18 cellular contexts compared by ENCODE assay signal in genomic region chr10:614341-614664, GRCh38.
DNase-seq lines count a peak whose midpoint lies in the region; ATAC-seq and TF ChIP-seq lines count a peak whose summit lies in the region.
"Had no signal": no experiment of that assay in that cellular context is flagged by ENCODE, and none has a peak within 500 bp of the region (broad histone marks: within the 10 kb centered on the region; RNA-seq: fewer than 3 reads in every experiment).

No MANE protein-coding gene starts in this region.

- DNase-seq in Ammon's horn (ENCODE audit: low spot score) (peak; percentile 61), right cardiac atrium (no peak), sigmoid colon (no peak), coronary artery (ENCODE audit: low spot score) (no peak), SKM-1 treated with dmso at 0.1 percent for 144 hours (lab: John Stamatoyannopoulos, UW; ENCODE audit: unreplicated experiment) (no peak)
- DNase-seq: activated CD4-positive, alpha-beta T cell treated with anti-CD3 and anti-CD28 coated beads for 36 hours; activated CD8-positive, alpha-beta memory T cell treated with anti-CD3 and anti-CD28 coated beads, Interleukin-2, amount 50 U/mL, for 4 hours; activated naive CD4-positive, alpha-beta T cell treated with anti-CD3 and anti-CD28 coated beads for 36 hours; kidney glomerular epithelial cell; MG63; NCI-H1930; NCI-H510A; SHP77; testis had no signal

- no peaks in the 10 kb centered on the region for H3K4me1 Mint-ChIP-seq in stimulated activated memory B cell treated with anti-CD40 and anti-IgM and Interleukin-4, amounts not matched to agents 10 μg/mL and 1 μg/mL and 100 μg/mL, for 72 hours

- ATAC-seq in right cardiac atrium (peak; percentile 7 to 8), HG03469 (IDR thresholded peaks at IDR 0.05; ENCODE audit: unreplicated experiment) (no peak)
- ATAC-seq in stimulated activated memory B cell treated with anti-CD40 and anti-IgM and Interleukin-4, amounts not matched to agents 10 μg/mL and 1 μg/mL and 100 μg/mL, for 72 hours = no peak
- ATAC-seq: activated CD4-positive, alpha-beta T cell treated with anti-CD3 and anti-CD28 coated beads for 36 hours; HepG2 had no signal

- no peak overlapping the region for H3K27ac Mint-ChIP-seq in stimulated activated memory B cell treated with anti-CD40 and anti-IgM and Interleukin-4, amounts not matched to agents 10 μg/mL and 1 μg/mL and 100 μg/mL, for 72 hours
- H3K27ac Mint-ChIP-seq: activated CD4-positive, alpha-beta T cell treated with anti-CD3 and anti-CD28 coated beads for 36 hours; activated naive CD4-positive, alpha-beta T cell treated with anti-CD3 and anti-CD28 coated beads for 36 hours had no signal

- no peak for TF ChIP-seq POLR2A in sigmoid colon (IDR thresholded peaks at IDR 0.05)

- H3K36me3 ChIP-seq in sigmoid colon = no peaks in the 10 kb centered on the region
- H3K36me3 ChIP-seq: MG63 had no signal

- H3K4me1 ChIP-seq in right cardiac atrium (ENCODE audit: control insufficient read depth, insufficient read depth, low read length) (peaks cover 25% of the 10 kb centered on the region), sigmoid colon (peaks cover 0 to 99% (median 91%) of the 10 kb centered on the region in 4 donors)

- H3K27me3 ChIP-seq in right cardiac atrium (ENCODE audit: control insufficient read depth, insufficient read depth) (no peaks in the 10 kb centered on the region), sigmoid colon (no peaks in the 10 kb centered on the region)
- H3K27me3 ChIP-seq: MG63, testis had no signal

- H3K36me3 Mint-ChIP-seq in stimulated activated memory B cell treated with anti-CD40 and anti-IgM and Interleukin-4, amounts not matched to agents 10 μg/mL and 1 μg/mL and 100 μg/mL, for 72 hours = no peaks in the 10 kb centered on the region

- no peak overlapping the region for H3K4me3 Mint-ChIP-seq in stimulated activated memory B cell treated with anti-CD40 and anti-IgM and Interleukin-4, amounts not matched to agents 10 μg/mL and 1 μg/mL and 100 μg/mL, for 72 hours
- H3K4me3 Mint-ChIP-seq: activated CD4-positive, alpha-beta T cell treated with anti-CD3 and anti-CD28 coated beads for 36 hours; activated naive CD4-positive, alpha-beta T cell treated with anti-CD3 and anti-CD28 coated beads for 36 hours had no signal

- H3K27ac ChIP-seq in cingulate gyrus (ENCODE audit: low read depth, low read length) = peak overlapping the region; percentile 83
- no peak overlapping the region for H3K27ac ChIP-seq in right cardiac atrium (ENCODE audit: low read length)
- peak overlapping the region in 3 of 4 donors; percentile 59 to 79 (median 79) for H3K27ac ChIP-seq in sigmoid colon
- peak overlapping the region in 1 of 2 donors; percentile 54 for H3K27ac ChIP-seq in coronary artery
- H3K27ac ChIP-seq: testis had no signal

- TF ChIP-seq EP300 in sigmoid colon (IDR thresholded peaks at IDR 0.05) = no peak

- peaks cover 83% of the 10 kb centered on the region for H3K27me3 Mint-ChIP-seq in stimulated activated memory B cell treated with anti-CD40 and anti-IgM and Interleukin-4, amounts not matched to agents 10 μg/mL and 1 μg/mL and 100 μg/mL, for 72 hours

- H3K9me3 Mint-ChIP-seq in stimulated activated memory B cell treated with anti-CD40 and anti-IgM and Interleukin-4, amounts not matched to agents 10 μg/mL and 1 μg/mL and 100 μg/mL, for 72 hours = no peaks in the 10 kb centered on the region

- H3K4me3 ChIP-seq in right cardiac atrium (ENCODE audit: low read length) (no peak overlapping the region), sigmoid colon (no peak overlapping the region), coronary artery (no peak overlapping the region)
- H3K4me3 ChIP-seq: MG63, testis had no signal

- intact Hi-C loops in right cardiac atrium (cut with DNase I) (no loop called here), sigmoid colon (cut with DNase I) (loop anchor here (1.0 to 5.0 kb wide), 2 partner anchors 9 to 68 kb away; no protein-coding TSS in a partner anchor)

- H3K9me3 ChIP-seq in right cardiac atrium (ENCODE audit: control insufficient read depth, low read length) = no peaks in the 10 kb centered on the region
- no peaks in the 10 kb centered on the region for H3K9me3 ChIP-seq in sigmoid colon
- H3K9me3 ChIP-seq: MG63, testis had no signal

- no peak for TF ChIP-seq CTCF in sigmoid colon (IDR thresholded peaks at IDR 0.05)
- no peak for TF ChIP-seq CTCF in coronary artery (IDR thresholded peaks at IDR 0.05)

- WGBS in right cardiac atrium = 67% methylated on average over 11 of the region's 11 CpGs
- 87 to 88% methylated on average over 11 of the region's 11 CpGs for WGBS in sigmoid colon, 2 donors

Comparison
In these comparisons a context has a peak if more than half of its experiments do, and no peak if none do; other contexts are left out.
1. ATAC-seq: peak in right cardiac atrium (2 of 2); none in HG03469 (single experiment) and stimulated activated memory B cell treated with anti-CD40 and anti-IgM and Interleukin-4, amounts not matched to agents 10 μg/mL and 1 μg/mL and 100 μg/mL, for 72 hours (single experiment).